Comparison of ENCODE assay signal across 26 cellular contexts in the genomic region with DNA sequence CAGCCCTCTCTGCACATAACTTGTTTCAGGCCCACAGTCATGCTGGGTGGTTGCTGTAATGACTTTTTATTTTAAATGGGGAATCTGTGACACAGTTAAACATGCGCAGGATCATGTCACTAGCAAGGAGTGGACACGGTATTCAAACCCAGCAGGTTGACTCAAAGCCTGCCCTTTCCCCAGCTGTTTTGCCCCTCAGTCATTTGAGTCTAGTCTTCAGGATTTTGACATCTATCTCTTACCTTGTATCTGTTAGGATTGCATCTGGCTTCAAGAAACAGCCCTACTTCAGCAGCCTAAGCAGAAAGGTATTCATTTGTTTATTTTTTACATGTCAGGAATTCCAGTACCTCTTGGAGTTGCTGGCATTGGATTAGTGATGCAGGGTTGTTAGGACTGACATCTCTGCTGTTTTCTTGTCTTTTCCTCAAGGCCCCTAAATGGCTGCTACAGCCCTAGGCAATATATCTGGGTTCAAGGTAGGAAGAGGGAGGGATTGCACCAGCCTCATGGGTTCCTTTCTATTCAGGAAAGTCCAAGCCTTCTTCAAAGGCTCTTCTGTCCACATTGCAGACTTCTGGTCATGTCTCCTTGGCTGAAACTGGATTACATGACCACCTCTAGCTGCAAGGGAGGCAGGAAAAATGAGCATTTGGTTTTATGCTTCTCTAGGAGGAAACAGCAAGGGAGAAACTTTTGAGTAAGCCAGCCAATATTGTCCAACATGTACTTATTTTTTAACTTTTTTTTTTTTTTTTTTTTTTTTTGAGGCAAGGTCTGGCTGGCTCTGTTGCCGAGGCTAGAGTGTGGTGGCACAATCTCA. TPM values are rescaled to one million over a fixed set of nuclear protein-coding genes. Genes with fewer than 3 reads are reported as not detected.
DNase-seq lines count a peak whose midpoint lies in the region; ATAC-seq, FAIRE-seq and TF ChIP-seq lines count a peak whose summit lies in the region.
"Had no signal": no experiment of that assay in that cellular context is flagged by ENCODE, and none has a peak within 500 bp of the region (broad histone marks: within the 10 kb centered on the region; RNA-seq: fewer than 3 reads in every experiment).

No MANE protein-coding gene starts in this region.

- H3K27me3 ChIP-seq in neutrophil (no peaks in the 10 kb centered on the region), pancreas (no peaks in the 10 kb centered on the region)

- H3K4me3 Mint-ChIP-seq in endothelial cell (ENCODE audit: unreplicated experiment) = peak overlapping the region; percentile 51
- H3K4me3 Mint-ChIP-seq: activated CD4-positive, alpha-beta T cell treated with anti-CD3 and anti-CD28 coated beads for 36 hours; CD4-positive, alpha-beta memory T cell had no signal

- FAIRE-seq in pancreas (lab: Jason Lieb, UNC) = no peak
- FAIRE-seq: GM18507 had no signal

- no peaks in the 10 kb centered on the region for H3K27me3 Mint-ChIP-seq in endothelial cell (ENCODE audit: unreplicated experiment)
- H3K27me3 Mint-ChIP-seq: activated CD4-positive, alpha-beta T cell treated with anti-CD3 and anti-CD28 coated beads for 36 hours; CD4-positive, alpha-beta memory T cell had no signal

- H3K36me3 Mint-ChIP-seq in endothelial cell (ENCODE audit: low read depth, unreplicated experiment) = peaks cover 15% of the 10 kb centered on the region

- no peak for ATAC-seq in pancreas
- ATAC-seq: activated CD4-positive, alpha-beta T cell treated with anti-CD3 and anti-CD28 coated beads for 36 hours; left cardiac atrium; right cardiac atrium had no signal

- 52 to 79% methylated on average over 2 to 3 of the region's 3 CpGs for WGBS in pancreas, 2 donors

- no peak overlapping the region for H3K4me3 ChIP-seq in neutrophil (ENCODE audit: low read depth in 1 of 2, low read length in 1 of 2)
- H3K4me3 ChIP-seq in pancreas = no peak overlapping the region
- H3K4me3 ChIP-seq: HAP-1 had no signal

- intact Hi-C loops in pancreas (cut with DNase I) = no loop called here

- H3K27ac ChIP-seq in neutrophil (peak overlapping the region; percentile 68), pancreas (no peak overlapping the region)

- no peak overlapping the region for H3K27ac Mint-ChIP-seq in endothelial cell (ENCODE audit: unreplicated experiment)
- H3K27ac Mint-ChIP-seq: activated CD4-positive, alpha-beta T cell treated with anti-CD3 and anti-CD28 coated beads for 36 hours had no signal

- H3K36me3 ChIP-seq in neutrophil (no peaks in the 10 kb centered on the region), pancreas (no peaks in the 10 kb centered on the region)

- H3K9me3 ChIP-seq in neutrophil (no peaks in the 10 kb centered on the region), pancreas (no peaks in the 10 kb centered on the region)
- H3K9me3 ChIP-seq: SK-N-SH had no signal

- peaks cover 39 to 57% of the 10 kb centered on the region in 2 experiments for H3K4me1 ChIP-seq in neutrophil (ENCODE audit: control insufficient read depth in 1 of 2, insufficient read depth in 1 of 2, low read depth in 1 of 2, low read length in 1 of 2)
- H3K4me1 ChIP-seq in pancreas = no peaks in the 10 kb centered on the region

- TF ChIP-seq CTCF in endothelial cell (IDR thresholded peaks at IDR 0.05; ENCODE audit: unreplicated experiment) (no peak), neutrophil (IDR thresholded peaks at IDR 0.05) (no peak), pancreas (IDR thresholded peaks at IDR 0.05) (no peak)

- DNase-seq in EH (ENCODE audit: low read depth) = peak; percentile 58
- DNase-seq in NCI-H226 = peak; percentile 69
- no peak for DNase-seq in endothelial cell (ENCODE audit: low spot score)
- no peak for DNase-seq in pancreas
- DNase-seq in NCI-H526 treated with DMSO at 0.1 percent for 48 hours (lab: John Stamatoyannopoulos, UW) = no peak
- no peak for DNase-seq in NCI-H187 (lab: John Stamatoyannopoulos, UW)
- no peak for DNase-seq in NCI-H69 (lab: John Stamatoyannopoulos, UW)
- DNase-seq: activated CD4-positive, alpha-beta T cell treated with anti-CD3 and anti-CD28 coated beads for 36 hours; activated CD8-positive, alpha-beta memory T cell treated with anti-CD3 and anti-CD28 coated beads, Interleukin-2, amount 50 U/mL, for 4 hours; activated gamma-delta T cell; amygdala; CD4-positive, alpha-beta memory T cell; DMS79 treated with DMSO at 0.1 percent for 48 hours; effector CD8-positive, alpha-beta T cell; hypothalamus; left cardiac atrium; NCI-H2029; NCI-H524 treated with DMSO at 0.1 percent for 48 hours; right cardiac atrium; SK-N-SH; stimulated activated CD4-positive, alpha-beta T cell treated with anti-CD3 and anti-CD28 coated beads, Interleukin-15, amount 100 ng/mL, for 24 hours; stimulated activated naive CD4-positive, alpha-beta T cell; T-helper 9 cell had no signal

- H3K4me1 Mint-ChIP-seq in endothelial cell (ENCODE audit: unreplicated experiment) = no peaks in the 10 kb centered on the region

- no peaks in the 10 kb centered on the region for H3K9me3 Mint-ChIP-seq in endothelial cell (ENCODE audit: unreplicated experiment)

RNA-seq across cellular contexts. Expression of a gene that starts 22.8 kb away (rescaled TPM):
- total RNA-seq in endothelial cell (ENCODE audit: unreplicated experiment) (21.8 TPM), pancreas (10 to 100 TPM in 4 of 6 donors, 1 to 10 TPM in 2; 8.5 to 16.8 (median 11.5) TPM)
- polyA plus RNA-seq in pancreas = 10 to 100 TPM; 11.6 to 12.5 TPM

Comparison
In these comparisons a context has a peak if more than half of its experiments do, and no peak if none do; other contexts are left out.
1. DNase-seq: peak in EH (single experiment) and NCI-H226 (single experiment); none in endothelial cell (single experiment), pancreas (0 of 6), NCI-H526 treated with DMSO at 0.1 percent for 48 hours (single experiment), NCI-H187 (0 of 2) and NCI-H69 (single experiment).